ENCODE assay signal across 24 cellular contexts in genomic region chr1:185933580-185933979, GRCh38.
"Had no signal": no experiment of that assay in that cellular context is flagged by ENCODE, and none has a peak within 500 bp of the region (broad histone marks: within the 10 kb centered on the region; RNA-seq: fewer than 3 reads in every experiment).

No MANE protein-coding gene starts in this region.

- H3K27ac ChIP-seq: esophagus squamous epithelium, gastroesophageal sphincter, left ventricle myocardium inferior, lower lobe of right lung, neural progenitor cell, prostate gland, testis, tibial nerve, upper lobe of right lung, vagina had no signal

- H3K36me3 Mint-ChIP-seq: natural killer cell treated with Interleukin-12 subunit alpha and Interleukin-12 subunit beta and Interleukin-15 and Interleukin-18, amount 100 ng/mL, for 72 hours; stimulated activated naive B cell treated with anti-CD40 and anti-IgM and Interleukin-4, amounts not matched to agents 10 μg/mL and 1 μg/mL and 100 μg/mL, for 72 hours had no signal

- H3K4me1 Mint-ChIP-seq: neural progenitor cell; stimulated activated naive CD8-positive, alpha-beta T cell treated with anti-CD3 and anti-CD28 coated beads, Interleukin-15, amount 100 ng/mL, for 72 hours had no signal

- H3K27me3 Mint-ChIP-seq: memory B cell had no signal

- H3K36me3 ChIP-seq: esophagus squamous epithelium, gastroesophageal sphincter, left ventricle myocardium inferior, lower lobe of right lung, neural progenitor cell, pancreas, prostate gland, tibial nerve, upper lobe of right lung, vagina had no signal

- H2AFZ ChIP-seq: neural progenitor cell had no signal

- H3K9ac ChIP-seq: neural progenitor cell had no signal

- H3K27ac Mint-ChIP-seq: memory B cell; natural killer cell treated with Interleukin-12 subunit alpha and Interleukin-12 subunit beta and Interleukin-15 and Interleukin-18, amount 100 ng/mL, for 72 hours; neural progenitor cell; stimulated activated naive B cell treated with anti-CD40 and anti-IgM and Interleukin-4, amounts not matched to agents 10 μg/mL and 1 μg/mL and 100 μg/mL, for 72 hours; stimulated activated naive CD8-positive, alpha-beta T cell treated with anti-CD3 and anti-CD28 coated beads, Interleukin-15, amount 100 ng/mL, for 72 hours had no signal

- H3K4me2 ChIP-seq: neural progenitor cell had no signal

- H3K9me3 ChIP-seq: esophagus squamous epithelium, lower lobe of right lung, pancreas, prostate gland, testis, tibial nerve, vagina had no signal

- ATAC-seq: gastroesophageal sphincter; lower lobe of right lung; natural killer cell treated with Interleukin-12 subunit alpha and Interleukin-12 subunit beta and Interleukin-15 and Interleukin-18, amount 100 ng/mL, for 72 hours; pancreas; sciatic nerve; stimulated activated naive B cell treated with anti-CD40 and anti-IgM and Interleukin-4, amounts not matched to agents 10 μg/mL and 1 μg/mL and 100 μg/mL, for 72 hours; stimulated activated naive CD8-positive, alpha-beta T cell treated with anti-CD3 and anti-CD28 coated beads, Interleukin-15, amount 100 ng/mL, for 72 hours; upper lobe of right lung had no signal

- H3K4me1 ChIP-seq: esophagus squamous epithelium, neural progenitor cell, pancreas, prostate gland, testis, vagina had no signal

- H3K27me3 ChIP-seq: esophagus squamous epithelium, gastroesophageal sphincter, neural progenitor cell, pancreas, testis, tibial nerve, upper lobe of right lung, vagina had no signal

- H3K4me3 ChIP-seq: esophagus squamous epithelium, gastroesophageal sphincter, left ventricle myocardium inferior, lower lobe of right lung, neural progenitor cell, pancreas, prostate gland, testis, tibial nerve, upper lobe of right lung, vagina had no signal

- H3K4me3 Mint-ChIP-seq: memory B cell; natural killer cell treated with Interleukin-12 subunit alpha and Interleukin-12 subunit beta and Interleukin-15 and Interleukin-18, amount 100 ng/mL, for 72 hours; neural progenitor cell; stimulated activated naive B cell treated with anti-CD40 and anti-IgM and Interleukin-4, amounts not matched to agents 10 μg/mL and 1 μg/mL and 100 μg/mL, for 72 hours; stimulated activated naive CD8-positive, alpha-beta T cell treated with anti-CD3 and anti-CD28 coated beads, Interleukin-15, amount 100 ng/mL, for 72 hours had no signal

- DNase-seq: dermis blood vessel endothelial cell; esophagus squamous epithelium; foreskin fibroblast; glutamatergic neuron; islet precursor cell; left ventricle myocardium inferior; lower lobe of right lung; midbrain; nucleus accumbens; pancreas; stimulated activated CD4-positive, alpha-beta T cell treated with anti-CD3 and anti-CD28 coated beads, Interleukin-2, amount 100 ng/mL, for 24 hours; stimulated activated CD4-positive, alpha-beta T cell treated with anti-CD3 and anti-CD28 coated beads, Interleukin-4, amount 100 ng/mL, for 4 hours; stimulated activated naive B cell treated with anti-CD40 and anti-IgM and Interleukin-4, amounts not matched to agents 10 μg/mL and 1 μg/mL and 100 μg/mL, for 72 hours; stimulated activated naive CD8-positive, alpha-beta T cell treated with anti-CD3 and anti-CD28 coated beads, Interleukin-15, amount 100 ng/mL, for 72 hours; testis; upper lobe of right lung had no signal

- H3K9me3 Mint-ChIP-seq: memory B cell; natural killer cell treated with Interleukin-12 subunit alpha and Interleukin-12 subunit beta and Interleukin-15 and Interleukin-18, amount 100 ng/mL, for 72 hours; neural progenitor cell; stimulated activated naive CD8-positive, alpha-beta T cell treated with anti-CD3 and anti-CD28 coated beads, Interleukin-15, amount 100 ng/mL, for 72 hours had no signal
